ENCODE assay signal across 10 cellular contexts in genomic region chr20:32446301-32447100, GRCh38.
DNase-seq lines count a peak whose midpoint lies in the region; ATAC-seq and TF ChIP-seq lines count a peak whose summit lies in the region.
"Had no signal": no experiment of that assay in that cellular context is flagged by ENCODE, and none has a peak within 500 bp of the region (broad histone marks: within the 10 kb centered on the region; RNA-seq: fewer than 3 reads in every experiment).

No MANE protein-coding gene starts in this region.

- intact Hi-C loops in CD4-positive, alpha-beta memory T cell (cut with micrococcal nuclease), result no loop called here
- intact Hi-C loops in Panc1 (cut with micrococcal nuclease; ENCODE audit: unreplicated experiment), result no loop called here
- intact Hi-C loops in Right ventricle myocardium superior (cut with DNase I), result no loop called here

- no peaks in the 10 kb centered on the region for H3K9me3 ChIP-seq in CD4-positive, alpha-beta memory T cell (ENCODE audit: control insufficient read depth in 1 of 2, low read length in 2 of 2)
- H3K9me3 ChIP-seq in Panc1 (ENCODE audit: control insufficient read depth, insufficient read depth, low read depth, low read length) (no peaks in the 10 kb centered on the region), osteoblast (ENCODE audit: low read depth, low read length) (no peaks in the 10 kb centered on the region)

- no peaks in the 10 kb centered on the region for H3K27me3 ChIP-seq in CD4-positive, alpha-beta memory T cell (ENCODE audit: insufficient read depth, low read length)
- H3K27me3 ChIP-seq in Panc1 (ENCODE audit: control insufficient read depth, insufficient read depth, low read length) (no peaks in the 10 kb centered on the region), osteoblast (ENCODE audit: insufficient read depth, low read length) (no peaks in the 10 kb centered on the region)

- peaks cover 42% of the 10 kb centered on the region for H3K36me3 ChIP-seq in CD4-positive, alpha-beta memory T cell (ENCODE audit: insufficient read depth, low read length)
- H3K36me3 ChIP-seq in Panc1 (ENCODE audit: control insufficient read depth, insufficient read depth, low read length) (no peaks in the 10 kb centered on the region; the same call in 1 of the 2 replicates), osteoblast (ENCODE audit: insufficient read depth, low read length) (peaks cover 39% of the 10 kb centered on the region)

- H3K36me3 Mint-ChIP-seq in CD4-positive, alpha-beta memory T cell, result peaks cover 23 to 73% of the 10 kb centered on the region in 2 donors

- H3K4me1 Mint-ChIP-seq in CD4-positive, alpha-beta memory T cell, result peaks cover 7 to 19% (median 16%) of the 10 kb centered on the region in 4 donors

- H4K20me1 ChIP-seq in osteoblast (ENCODE audit: insufficient read depth, low read length), result peaks cover 57% of the 10 kb centered on the region

- DNase-seq in CD4-positive, alpha-beta memory T cell, result no peak
- DNase-seq in Panc1 (ENCODE audit: low read depth, low spot score) (no peak), Right ventricle myocardium superior (peak; percentile 46), osteoblast (ENCODE audit: insufficient read length, low spot score, missing footprints) (peak; percentile 73), NCI-H2196 (lab: John Stamatoyannopoulos, UW; ENCODE audit: unreplicated experiment) (no peak), NCI-H2081 (lab: John Stamatoyannopoulos, UW) (no peak), NCI-H1105 treated with DMSO at 0.1 percent for 48 hours (lab: John Stamatoyannopoulos, UW) (no peak)
- DNase-seq: effector CD8-positive, alpha-beta T cell had no signal

- H2AFZ ChIP-seq in osteoblast (ENCODE audit: low read length), result no peak overlapping the region
- H2AFZ ChIP-seq: parathyroid adenoma had no signal

- no peaks in the 10 kb centered on the region for H3K4me1 ChIP-seq in CD4-positive, alpha-beta memory T cell (ENCODE audit: insufficient read depth, low read length)
- H3K4me1 ChIP-seq in Panc1 (ENCODE audit: control insufficient read depth, insufficient read depth, low read length) (peaks cover 27% of the 10 kb centered on the region), osteoblast (ENCODE audit: insufficient read depth, low read length) (peaks cover 3% of the 10 kb centered on the region)

- H3K79me2 ChIP-seq in osteoblast (ENCODE audit: insufficient read depth, low read length), result peaks cover 9% of the 10 kb centered on the region
- H3K79me2 ChIP-seq: parathyroid adenoma had no signal

- H3K4me3 ChIP-seq in CD4-positive, alpha-beta memory T cell (ENCODE audit: low read length in 2 of 2), result no peak overlapping the region
- no peak overlapping the region for H3K4me3 ChIP-seq in Panc1 (ENCODE audit: low read depth in 2 of 2, low read length in 2 of 2)
- H3K4me3 ChIP-seq in osteoblast (ENCODE audit: insufficient read depth, low read length), result no peak overlapping the region

- in situ Hi-C loops in Panc1 (cut with HindIII; ENCODE audit: low pct_unique_long_range_greater_than_20kb, low sequenced_read_pairs), result no loop called here

- CTCF ChIA-PET in CD4-positive, alpha-beta memory T cell (lab: Charles Lee; ENCODE audit: partially characterized antibody), result no interaction called here
- CTCF ChIA-PET in Panc1 (lab: Charles Lee), result interaction anchor here (0.5 to 0.6 kb wide), 2 partner anchors 593 to 1015 kb away, joined by 4 to 7 read pairs; no protein-coding TSS in a partner anchor

- BruUV-seq in Panc1 (replicated peaks; lab: Mats Ljungman, UMichigan), result no TSS peak

- H3K9me3 Mint-ChIP-seq in CD4-positive, alpha-beta memory T cell, result peaks cover 0 to 2% (median 0%) of the 10 kb centered on the region in 8 donors

- peak overlapping the region in 5 of 7 donors; percentile 46 to 73 (median 70) for H3K27ac Mint-ChIP-seq in CD4-positive, alpha-beta memory T cell

- TF ChIP-seq CTCF in Panc1 (IDR thresholded peaks at IDR 0.05) (no peak), osteoblast (IDR thresholded peaks at IDR 0.05; ENCODE audit: extremely low read depth, low read depth, low read length) (no peak)

- H3K4me2 ChIP-seq in osteoblast (ENCODE audit: insufficient read depth, low read length), result no peak overlapping the region

- no peak overlapping the region for H3K27ac ChIP-seq in CD4-positive, alpha-beta memory T cell (ENCODE audit: low read depth, low read length)
- H3K27ac ChIP-seq in Panc1 (ENCODE audit: low read length), result no peak overlapping the region
- no peak overlapping the region for H3K27ac ChIP-seq in osteoblast (ENCODE audit: low read depth, low read length)
- H3K27ac ChIP-seq: parathyroid adenoma had no signal

- H3K27me3 Mint-ChIP-seq in CD4-positive, alpha-beta memory T cell, result no peaks in the 10 kb centered on the region

- no peak overlapping the region for H3K4me3 Mint-ChIP-seq in CD4-positive, alpha-beta memory T cell

- POLR2A ChIA-PET in CD4-positive, alpha-beta memory T cell (lab: Charles Lee; ENCODE audit: partially characterized antibody), result interaction anchor here (1.0 kb wide), 1 partner anchor 36 kb away, joined by 3 read pairs; no protein-coding TSS in a partner anchor
- POLR2A ChIA-PET in Panc1 (lab: Charles Lee), result no interaction called here

- ATAC-seq in Panc1 (peak; percentile 30), Right ventricle myocardium superior (ENCODE audit: poor library complexity) (peak; percentile 42), GM18867 (IDR thresholded peaks at IDR 0.05; ENCODE audit: unreplicated experiment) (no peak)

Comparison
In these comparisons a context has a peak if more than half of its experiments do, and no peak if none do; other contexts are left out.
1. DNase-seq: peak in Right ventricle myocardium superior (single experiment) and osteoblast (single experiment); none in CD4-positive, alpha-beta memory T cell (0 of 5), Panc1 (single experiment), NCI-H2196 (single experiment), NCI-H2081 (0 of 2) and NCI-H1105 treated with DMSO at 0.1 percent for 48 hours (single experiment).